In the genomic region with DNA sequence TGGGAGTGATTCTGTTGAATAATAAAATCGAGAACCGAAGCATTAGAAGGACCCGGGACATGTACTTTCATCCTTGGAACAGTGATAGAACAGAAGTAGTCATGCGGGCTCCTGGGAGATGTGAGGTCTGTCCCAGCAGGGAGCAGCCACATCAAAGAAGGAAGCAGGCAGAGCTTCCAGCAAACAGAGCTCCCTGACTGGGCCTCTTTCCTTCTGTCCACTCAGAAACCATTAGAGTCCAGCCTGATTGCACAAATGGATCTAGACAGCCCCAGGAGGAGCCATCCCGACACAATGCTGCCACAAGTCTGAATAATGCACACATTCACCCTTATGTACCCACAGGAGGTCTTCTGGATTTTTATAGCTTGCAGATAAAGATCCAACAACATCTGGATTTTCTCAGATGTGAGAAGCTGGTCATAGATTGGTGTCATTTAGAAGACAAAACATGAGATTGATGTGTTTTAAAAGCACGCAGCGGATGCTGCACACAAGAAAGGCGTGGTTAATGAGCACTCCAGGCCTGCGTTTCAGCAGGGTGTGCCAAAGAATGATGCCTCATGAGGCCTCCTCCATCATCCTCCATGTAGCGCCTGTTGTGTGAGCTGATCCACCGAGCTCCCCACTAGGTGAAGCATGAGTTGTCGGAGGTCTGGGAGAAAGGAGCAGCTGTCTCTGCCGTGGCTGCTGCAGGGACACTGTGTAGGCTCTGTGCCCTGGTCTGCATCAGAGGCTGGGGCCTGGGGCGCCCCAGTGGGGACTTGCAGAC, we compare ENCODE assay signal across 12 cellular contexts.
A peak's percentile ranks its signal among the peaks of the same experiment; 100 is the strongest.
DNase-seq lines count a peak whose midpoint lies in the region; ATAC-seq and TF ChIP-seq lines count a peak whose summit lies in the region.
"Had no signal": no experiment of that assay in that cellular context is flagged by ENCODE, and none has a peak within 500 bp of the region (broad histone marks: within the 10 kb centered on the region; RNA-seq: fewer than 3 reads in every experiment).

No MANE protein-coding gene starts in this region.

- H3K9me3 Mint-ChIP-seq in HFFc6, result no peaks in the 10 kb centered on the region
- H3K9me3 Mint-ChIP-seq in mesothelial cell of epicardium, result peaks cover 16% of the 10 kb centered on the region

- no peak overlapping the region for H3K4me3 ChIP-seq in coronary artery

- H3K4me1 Mint-ChIP-seq in HFFc6 (ENCODE audit: low read depth) (peaks cover 33% of the 10 kb centered on the region), mesothelial cell of epicardium (peaks cover 22% of the 10 kb centered on the region)

- no peak overlapping the region for H3K27ac ChIP-seq in coronary artery

- DNase-seq in A172 (ENCODE audit: low spot score), result peak; percentile 61
- DNase-seq in HFFc6, result no peak
- DNase-seq in coronary artery (ENCODE audit: low spot score), result peak; percentile 43
- DNase-seq in mesothelial cell of epicardium (ENCODE audit: low spot score in 2 of 2, unreplicated experiment in 2 of 2), result no peak
- no peak for DNase-seq in activated CD4-positive, alpha-beta T cell treated with anti-CD3 and anti-CD28 coated beads, Interleukin-2, amount 50 U/mL, for 1 hour
- no peak for DNase-seq in GM13976 (ENCODE audit: low spot score)
- no peak for DNase-seq in effector CD8-positive, alpha-beta T cell (lab: John Stamatoyannopoulos, UW)
- DNase-seq: HCEC 1CT; left cardiac atrium; NCI-H146; stimulated activated CD8-positive, alpha-beta memory T cell treated with anti-CD3 and anti-CD28 coated beads, Interleukin-4, amount 100 ng/mL, for 48 hours had no signal

- peaks cover 8% of the 10 kb centered on the region; the same call in 1 of the 2 replicates for H3K27me3 Mint-ChIP-seq in HFFc6 (ENCODE audit: insufficient read depth)
- no peaks in the 10 kb centered on the region for H3K27me3 Mint-ChIP-seq in mesothelial cell of epicardium (ENCODE audit: low read depth)

- no peak for ATAC-seq in HG03280 (IDR thresholded peaks at IDR 0.05; ENCODE audit: unreplicated experiment)

- H3K36me3 Mint-ChIP-seq in HFFc6 (ENCODE audit: low read depth) (peaks cover 46% of the 10 kb centered on the region), mesothelial cell of epicardium (peaks cover 20% of the 10 kb centered on the region)

- in situ Hi-C loops in GM13976 (cut with MboI; ENCODE audit: low sequenced_read_pairs, unreplicated experiment), result no loop called here

- TF ChIP-seq CTCF in HFFc6 (IDR thresholded peaks at IDR 0.05) (no peak), coronary artery (IDR thresholded peaks at IDR 0.05) (no peak), mesothelial cell of epicardium (IDR thresholded peaks at IDR 0.05; ENCODE audit: unreplicated experiment) (no peak), GM13976 (IDR thresholded peaks at IDR 0.05; ENCODE audit: borderline replicate concordance, control extremely low read depth, extremely low read depth, insufficient read depth, missing control alignments) (no peak)

- H3K27ac Mint-ChIP-seq in HFFc6, result peak overlapping the region; percentile 24; the same call in 1 of the 2 replicates
- no peak overlapping the region for H3K27ac Mint-ChIP-seq in mesothelial cell of epicardium

- no peak overlapping the region for H3K4me3 Mint-ChIP-seq in HFFc6
- peak overlapping the region; percentile 6 for H3K4me3 Mint-ChIP-seq in mesothelial cell of epicardium

Comparison
In these comparisons a context has a peak if more than half of its experiments do, and no peak if none do; other contexts are left out.
1. DNase-seq: peak in A172 (single experiment) and coronary artery (single experiment); none in HFFc6 (single experiment), mesothelial cell of epicardium (0 of 2), activated CD4-positive, alpha-beta T cell treated with anti-CD3 and anti-CD28 coated beads, Interleukin-2, amount 50 U/mL, for 1 hour (single experiment), GM13976 (single experiment) and effector CD8-positive, alpha-beta T cell (single experiment).